In genomic region chr14:105333020-105333490, GRCh38 we compare ENCODE assay signal across 27 cellular contexts. TPM values are rescaled to one million over a fixed set of nuclear protein-coding genes. Genes with fewer than 3 reads are reported as not detected.
DNase-seq lines count a peak whose midpoint lies in the region; ATAC-seq, FAIRE-seq and TF ChIP-seq lines count a peak whose summit lies in the region.
"Had no signal": no experiment of that assay in that cellular context is flagged by ENCODE, and none has a peak within 500 bp of the region (broad histone marks: within the 10 kb centered on the region; RNA-seq: fewer than 3 reads in every experiment).

No MANE protein-coding gene starts in this region.

- peak; percentile 2 to 26 (median 8) for ATAC-seq in right lobe of liver
- no peak; the same call in 2 of the 3 replicates for ATAC-seq in HepG2
- ATAC-seq in lower lobe of right lung = no peak
- ATAC-seq: activated T-cell treated with anti-CD3 and anti-CD28 coated beads, Interleukin-2, amount 50 U/mL, for 72 hours; T-cell had no signal

- H3K79me2 ChIP-seq in HepG2 (ENCODE audit: insufficient read depth, low read length) (peaks cover 5% of the 10 kb centered on the region), trophoblast cell (ENCODE audit: control insufficient read depth, insufficient read depth, low read length, poor library complexity) (peaks cover 2% of the 10 kb centered on the region)

- no peak overlapping the region for H2BK120ac ChIP-seq in trophoblast cell (ENCODE audit: insufficient read depth, low read length, poor library complexity)

- H2AK5ac ChIP-seq in trophoblast cell (ENCODE audit: low read length) = no peak overlapping the region

- H3K4me3 ChIP-seq in right lobe of liver (no peak overlapping the region), HepG2 (replicated peaks in 1 of 3; ENCODE audit: insufficient read depth in 1 of 3, low read depth in 2 of 3, low read length in 3 of 3) (no peak overlapping the region), lower lobe of right lung (no peak overlapping the region), trophoblast cell (ENCODE audit: low read depth, low read length) (no peak overlapping the region)
- H3K4me3 ChIP-seq: MG63, upper lobe of left lung had no signal

- H3K27me3 ChIP-seq in right lobe of liver (no peaks in the 10 kb centered on the region), HepG2 (ENCODE audit: control insufficient read depth in 1 of 2, insufficient read depth in 2 of 2, low read length in 2 of 2) (no peaks in the 10 kb centered on the region), lower lobe of right lung (ENCODE audit: low read depth) (no peaks in the 10 kb centered on the region), trophoblast cell (ENCODE audit: insufficient read depth, low read length) (no peaks in the 10 kb centered on the region)
- H3K27me3 ChIP-seq: MG63, upper lobe of left lung had no signal

- no peak overlapping the region for H3K18ac ChIP-seq in trophoblast cell (ENCODE audit: low read length)

- intact Hi-C loops in right lobe of liver (cut with DNase I) (no loop called here), HepG2 (cut with micrococcal nuclease; ENCODE audit: unreplicated experiment) (no loop called here), lower lobe of right lung (cut with DNase I) (no loop called here)

- H3K23ac ChIP-seq in trophoblast cell (ENCODE audit: low read length) = no peak overlapping the region

- H3K4me1 ChIP-seq in right lobe of liver (peaks cover 0 to 35% (median 18%) of the 10 kb centered on the region in 4 donors), HepG2 (ENCODE audit: insufficient read depth, low read length) (peaks cover 8% of the 10 kb centered on the region; the same call in 1 of the 2 replicates), lower lobe of right lung (peaks cover 62% of the 10 kb centered on the region), trophoblast cell (ENCODE audit: control insufficient read depth in 1 of 2, insufficient read depth in 2 of 2, low read length in 2 of 2) (peaks cover 13 to 14% of the 10 kb centered on the region in 2 experiments)

- no peak for FAIRE-seq in HepG2 (lab: Jason Lieb, UNC)
- no peak for FAIRE-seq in RCC 7860 (lab: Jason Lieb, UNC)
- FAIRE-seq: HTR-8/SVneo had no signal

- H4K91ac ChIP-seq in trophoblast cell (ENCODE audit: low read depth, low read length) = no peak overlapping the region

- H3K27ac ChIP-seq in right lobe of liver (no peak overlapping the region), HepG2 (ENCODE audit: extremely low read length, insufficient read depth, low read length) (no peak overlapping the region), RWPE1 (peak overlapping the region; percentile 1; the same call in 1 of the 2 replicates), lower lobe of right lung (no peak overlapping the region), trophoblast cell (ENCODE audit: low read depth, low read length) (no peak overlapping the region)
- H3K27ac ChIP-seq: epithelial cell of prostate had no signal

- BruUV-seq in HepG2 (replicated peaks; lab: Mats Ljungman, UMichigan) = no TSS peak

- in situ Hi-C loops in HepG2 (cut with HindIII; ENCODE audit: extremely low pct_ligation_motif_present, low pct_unique_long_range_greater_than_20kb) = no loop called here

- no peak overlapping the region for H2BK12ac ChIP-seq in trophoblast cell (ENCODE audit: low read length)

- H3K79me1 ChIP-seq in trophoblast cell (ENCODE audit: low read length) = no peaks in the 10 kb centered on the region

- no peak overlapping the region for H4K8ac ChIP-seq in trophoblast cell (ENCODE audit: low read depth, low read length)

- no peak for TF ChIP-seq RAD21 in HepG2 (CRISPR knock-in tag; IDR thresholded peaks at IDR 0.05)

- DNase-seq in right lobe of liver (peak in 2 of 3 donors; percentile 46 to 48), HepG2 (ENCODE audit: low spot score) (no peak), RWPE1 (ENCODE audit: low spot score) (no peak), lower lobe of right lung (peak; percentile 45), trophoblast cell (no peak), RCC 7860 (ENCODE audit: low spot score) (no peak), HT-29 (ENCODE audit: low spot score) (no peak)
- no peak for DNase-seq in activated CD8-positive, alpha-beta memory T cell treated with anti-CD3 and anti-CD28 coated beads for 24 hours
- DNase-seq: activated CD4-positive, CD25-positive, alpha-beta regulatory T cell; activated naive CD4-positive, alpha-beta T cell treated with anti-CD3 and anti-CD28 coated beads, Interleukin-2, amount 10 ng/mL, durations not matched to agents 7 days and 5 days; activated T-cell treated with anti-CD3 and anti-CD28 coated beads, Interleukin-2, amount 50 U/mL, for 72 hours; amniotic stem cell; C1 segment of cervical spinal cord; DMS79 treated with DMSO at 0.1 percent for 48 hours; effector CD4-positive, alpha-beta T cell; KG1; MG63; naive B cell; NCI-H1417 treated with DMSO at 0.1 percent for 48 hours; NCI-H2107; NCI-H526; nucleus accumbens; stimulated activated CD4-positive, alpha-beta T cell treated with anti-CD3 and anti-CD28 coated beads, Interleukin-2, amount 100 ng/mL, for 24 hours; T-cell had no signal

- H3K14ac ChIP-seq in trophoblast cell (ENCODE audit: low read length) = no peak overlapping the region

- no peak overlapping the region for H4K12ac ChIP-seq in trophoblast cell (ENCODE audit: low read depth, low read length)

- TF ChIP-seq EP300 in HepG2 (IDR thresholded peaks at IDR 0.05; ENCODE audit: low read depth in 2 of 2, low read length in 2 of 2) (no peak), HepG2 (CRISPR knock-in tag; IDR thresholded peaks at IDR 0.05; ENCODE audit: borderline replicate concordance) (no peak)

- H3K9me3 ChIP-seq in right lobe of liver (no peaks in the 10 kb centered on the region), HepG2 (ENCODE audit: low read length) (no peaks in the 10 kb centered on the region), lower lobe of right lung (no peaks in the 10 kb centered on the region), trophoblast cell (ENCODE audit: insufficient read depth, low read depth, low read length) (peaks cover 11% of the 10 kb centered on the region)
- H3K9me3 ChIP-seq: MG63, upper lobe of left lung had no signal

- H3K36me3 ChIP-seq in right lobe of liver (no peaks in the 10 kb centered on the region), HepG2 (replicated peaks in 1 of 2; ENCODE audit: control insufficient read depth in 1 of 2, insufficient read depth in 2 of 2, low read length in 2 of 2) (no peaks in the 10 kb centered on the region; a peak in 1 of 5 replicates), lower lobe of right lung (no peaks in the 10 kb centered on the region), trophoblast cell (ENCODE audit: control insufficient read depth in 1 of 2, insufficient read depth in 2 of 2, low read length in 2 of 2) (peaks cover 0 to 5% of the 10 kb centered on the region in 2 experiments)
- H3K36me3 ChIP-seq: MG63, upper lobe of left lung had no signal

- POLR2A ChIA-PET in HepG2 (lab: Yijun Ruan, JAX) = no interaction called here
- POLR2A ChIA-PET in RWPE1 (lab: Yijun Ruan, JAX; ENCODE audit: low non-redundant PET) = no interaction called here

- H3K9ac ChIP-seq in HepG2 (ENCODE audit: insufficient read depth, low read depth, low read length) (no peak overlapping the region), trophoblast cell (ENCODE audit: low read length) (no peak overlapping the region)

- H2BK5ac ChIP-seq in trophoblast cell (ENCODE audit: low read depth, low read length, poor library complexity) = no peak overlapping the region

- CTCF ChIA-PET in HepG2 (lab: Yijun Ruan, JAX; ENCODE audit: low intra/inter-chr PET ratio, low total read pairs) = no interaction called here
- CTCF ChIA-PET in RWPE1 (lab: Yijun Ruan, JAX) = no interaction called here

- TF ChIP-seq POLR2A in right lobe of liver (IDR thresholded peaks at IDR 0.05) (no peak), HepG2 (IDR thresholded peaks at IDR 0.05; ENCODE audit: insufficient read depth in 1 of 2, low read depth in 2 of 2, low read length in 2 of 2) (no peak)

- no CpG with 5 or more reads among the region's 15 CpGs for WGBS in right lobe of liver (ENCODE audit: insufficient coverage, low coverage, low lambda C conversion rate, missing lambda C conversion rate)
- WGBS in HepG2 (ENCODE audit: low lambda C conversion rate) = 89% methylated on average over 8 of the region's 15 CpGs
- WGBS in trophoblast cell (ENCODE audit: extremely low coverage, insufficient coverage, insufficient read length) = no CpG with 5 or more reads among the region's 15 CpGs

- no peak overlapping the region for H2AFZ ChIP-seq in HepG2 (ENCODE audit: low read length)
- H2AFZ ChIP-seq in trophoblast cell (ENCODE audit: insufficient read depth, low read length, poor library complexity) = no peak overlapping the region

- H4K20me1 ChIP-seq in HepG2 (ENCODE audit: insufficient read depth, low read length) = peaks cover 4% of the 10 kb centered on the region; the same call in 1 of the 2 replicates

- no peak overlapping the region for H3K4me2 ChIP-seq in HepG2 (ENCODE audit: low read depth, low read length)
- no peak overlapping the region for H3K4me2 ChIP-seq in trophoblast cell (ENCODE audit: low read length)

- no peak overlapping the region for H3K4ac ChIP-seq in trophoblast cell (ENCODE audit: low read depth, low read length)

- no peak for TF ChIP-seq CTCF in right lobe of liver (IDR thresholded peaks at IDR 0.05)
- no peak for TF ChIP-seq CTCF in HepG2 (CRISPR knock-in tag; IDR thresholded peaks at IDR 0.05)
- TF ChIP-seq CTCF in RWPE1 (conservative IDR thresholded peaks at IDR 0.05; ENCODE audit: low read depth) = no peak
- no peak for TF ChIP-seq CTCF in lower lobe of right lung (IDR thresholded peaks at IDR 0.05)

RNA-seq across cellular contexts. Expression of gene PACS2, which starts 18.5 kb away (rescaled TPM):
- total RNA-seq in right lobe of liver (10 to 100 TPM; 19.8 to 26.7 (median 21.5) TPM), HepG2 (2016; rRNA removed; fragmentation: Illumina TruSeq; extraction: Trizol) (14.6 and 23.6 TPM in 2 replicates), lower lobe of right lung (79.7 TPM)
- total RNA-seq in HepG2 (2016; cell fraction: cytosol; rRNA removed; fragmentation: Illumina TruSeq; extraction: Trizol; ENCODE audit: low read depth) = 32.3 and 33.7 TPM in 2 replicates
- total RNA-seq in HepG2 (2016; cell fraction: insoluble cytoplasmic fraction; rRNA removed; fragmentation: Illumina TruSeq; extraction: Trizol) = 10.5 and 22.9 TPM in 2 replicates
- 48.2 and 50.4 TPM in 2 replicates for total RNA-seq in HepG2 (2016; cell fraction: membrane; rRNA removed; fragmentation: Illumina TruSeq; extraction: Trizol)
- total RNA-seq in HepG2 (2016; cell fraction: nucleus; rRNA removed; fragmentation: Illumina TruSeq; extraction: Trizol) = 18.0 and 23.5 TPM in 2 replicates
- 27.6 and 33.7 TPM in 2 replicates for polyA plus RNA-seq in HepG2 (2011; rRNA removed)
- 22.9 and 31.9 TPM in 2 replicates for polyA plus RNA-seq in HepG2 (2011; cell fraction: cytosol; rRNA removed)
- 175 and 213 TPM in 2 replicates for polyA plus RNA-seq in HepG2 (2011; cell fraction: nucleus; rRNA removed)
- polyA plus RNA-seq in HepG2 (2012) = 22.4 and 34.0 TPM in 2 replicates
- polyA plus RNA-seq in HepG2 (2016; cell fraction: cytosol; fragmentation: Illumina TruSeq; extraction: Trizol; ENCODE audit: low read depth) = 37.2 and 44.2 TPM in 2 replicates
- 16.9 and 23.7 TPM in 2 replicates for polyA plus RNA-seq in HepG2 (2016; cell fraction: insoluble cytoplasmic fraction; fragmentation: Illumina TruSeq; extraction: Trizol; ENCODE audit: low read depth)
- polyA plus RNA-seq in HepG2 (2016; cell fraction: membrane; fragmentation: Illumina TruSeq; extraction: Trizol; ENCODE audit: low read depth) = 47.5 and 52.5 TPM in 2 replicates
- 55.8 and 60.4 TPM in 2 replicates for polyA plus RNA-seq in HepG2 (2016; cell fraction: nucleus; fragmentation: Illumina TruSeq; extraction: Trizol; ENCODE audit: insufficient read depth, low read depth)
- 21.1 and 44.9 TPM in 2 replicates for polyA minus RNA-seq in HepG2 (2011; rRNA and poly(A)+ RNA removed; ENCODE audit: low replicate concordance)
- 12.7 and 16.0 TPM in 2 replicates for polyA minus RNA-seq in HepG2 (2011; cell fraction: cytosol; rRNA and poly(A)+ RNA removed)
- polyA minus RNA-seq in HepG2 (2011; cell fraction: nucleus; rRNA and poly(A)+ RNA removed) = 29.4 and 36.3 TPM in 2 replicates
- 36.7 and 36.9 TPM in 2 replicates for polyA plus RNA-seq in trophoblast cell (2013)
- total RNA-seq in HT-29 (2014; rRNA removed; shearing (Covaris generic)) = 65.6 and 65.7 TPM in 2 replicates

RNA-seq across cellular contexts. Expression of gene BRF1, which starts 32.3 kb away (rescaled TPM):
- 10 to 100 TPM; 13.1 to 17.8 (median 16.2) TPM for total RNA-seq in right lobe of liver
- total RNA-seq in HepG2 (2016; rRNA removed; fragmentation: Illumina TruSeq; extraction: Trizol) = 6.4 and 11.0 TPM in 2 replicates
- total RNA-seq in HepG2 (2016; cell fraction: cytosol; rRNA removed; fragmentation: Illumina TruSeq; extraction: Trizol; ENCODE audit: low read depth) = 5.6 and 7.0 TPM in 2 replicates
- total RNA-seq in HepG2 (2016; cell fraction: insoluble cytoplasmic fraction; rRNA removed; fragmentation: Illumina TruSeq; extraction: Trizol) = 5.9 and 10.9 TPM in 2 replicates
- total RNA-seq in HepG2 (2016; cell fraction: membrane; rRNA removed; fragmentation: Illumina TruSeq; extraction: Trizol) = 4.2 and 5.2 TPM in 2 replicates
- 11.8 and 16.0 TPM in 2 replicates for total RNA-seq in HepG2 (2016; cell fraction: nucleus; rRNA removed; fragmentation: Illumina TruSeq; extraction: Trizol)
- 5.1 and 5.7 TPM in 2 replicates for polyA plus RNA-seq in HepG2 (2011; rRNA removed)
- polyA plus RNA-seq in HepG2 (2011; cell fraction: cytosol; rRNA removed) = 3.4 and 3.6 TPM in 2 replicates
- polyA plus RNA-seq in HepG2 (2011; cell fraction: nucleus; rRNA removed) = 32.9 and 41.6 TPM in 2 replicates
- 7.1 and 9.1 TPM in 2 replicates for polyA plus RNA-seq in HepG2 (2012)
- polyA plus RNA-seq in HepG2 (2016; cell fraction: cytosol; fragmentation: Illumina TruSeq; extraction: Trizol; ENCODE audit: low read depth) = 0.58 and 0.88 TPM in 2 replicates
- polyA plus RNA-seq in HepG2 (2016; cell fraction: insoluble cytoplasmic fraction; fragmentation: Illumina TruSeq; extraction: Trizol; ENCODE audit: low read depth) = 6.9 and 7.1 TPM in 2 replicates
- polyA plus RNA-seq in HepG2 (2016; cell fraction: membrane; fragmentation: Illumina TruSeq; extraction: Trizol; ENCODE audit: low read depth) = 1.6 and 1.8 TPM in 2 replicates
- 26.5 and 31.7 TPM in 2 replicates for polyA plus RNA-seq in HepG2 (2016; cell fraction: nucleus; fragmentation: Illumina TruSeq; extraction: Trizol; ENCODE audit: insufficient read depth, low read depth)
- 15.5 TPM in 2 replicates for polyA minus RNA-seq in HepG2 (2011; rRNA and poly(A)+ RNA removed; ENCODE audit: low replicate concordance)
- polyA minus RNA-seq in HepG2 (2011; cell fraction: cytosol; rRNA and poly(A)+ RNA removed) = 6.0 and 7.0 TPM in 2 replicates
- polyA minus RNA-seq in HepG2 (2011; cell fraction: nucleus; rRNA and poly(A)+ RNA removed) = 25.0 and 27.4 TPM in 2 replicates
- 35.7 TPM for total RNA-seq in lower lobe of right lung
- 10.2 and 10.6 TPM in 2 replicates for polyA plus RNA-seq in trophoblast cell (2013)
- total RNA-seq in HT-29 (2014; rRNA removed; shearing (Covaris generic)) = 46.6 and 50.2 TPM in 2 replicates

Comparison
In these comparisons a context has a peak if more than half of its experiments do, and no peak if none do; other contexts are left out.
1. ATAC-seq: peak in right lobe of liver (4 of 4); none in HepG2 (single experiment) and lower lobe of right lung (0 of 2).
2. DNase-seq: peak in right lobe of liver (2 of 3) and lower lobe of right lung (single experiment); none in HepG2 (single experiment), RWPE1 (single experiment), activated CD8-positive, alpha-beta memory T cell treated with anti-CD3 and anti-CD28 coated beads for 24 hours (single experiment), trophoblast cell (0 of 2), RCC 7860 (single experiment) and HT-29 (single experiment).